In genomic region chr1:45925728-45926287, GRCh38 we compare ENCODE assay signal across 16 cellular contexts.
A peak's percentile ranks its signal among the peaks of the same experiment; 100 is the strongest.
DNase-seq lines count a peak whose midpoint lies in the region; ATAC-seq lines count a peak whose summit lies in the region.
"Had no signal": no experiment of that assay in that cellular context is flagged by ENCODE, and none has a peak within 500 bp of the region (broad histone marks: within the 10 kb centered on the region; RNA-seq: fewer than 3 reads in every experiment).

No MANE protein-coding gene starts in this region.

- DNase-seq in GF-D8 (lab: John Stamatoyannopoulos, UW) = peak; percentile 13
- DNase-seq in RPMI8226 = peak; percentile 23
- no peak for DNase-seq in T-helper 9 cell
- DNase-seq in NCI-H187 (lab: John Stamatoyannopoulos, UW) = no peak
- DNase-seq: activated effector memory CD4-positive, alpha-beta T cell treated with Interleukin-2 at 50 U/mL for 16 hours; amniotic stem cell; COR-L47; GM23248; lower lobe of right lung; naive B cell; NK-92 treated with Interleukin-12 subunit alpha and Interleukin-12 subunit beta, amount 100 ng/mL, for 24 hours had no signal

- peak overlapping the region; percentile 32 for H3K27ac ChIP-seq in iPS-18a (ENCODE audit: low read length)
- H3K27ac ChIP-seq: GM23248, lower lobe of right lung, prostate gland had no signal

- H3K4me3 ChIP-seq in iPS-18a (ENCODE audit: low read length) = peak overlapping the region; percentile 46
- H3K4me3 ChIP-seq: GM23248, lower lobe of right lung, prostate gland had no signal

- no peaks in the 10 kb centered on the region for H3K36me3 ChIP-seq in iPS-18a (ENCODE audit: control insufficient read depth, low read depth, low read length)
- H3K36me3 ChIP-seq: lower lobe of right lung, prostate gland had no signal

- no peak overlapping the region for H3K9ac ChIP-seq in iPS-18a (ENCODE audit: low read length)
- H3K9ac ChIP-seq: GM23248 had no signal

- peaks cover 57% of the 10 kb centered on the region for H3K4me1 ChIP-seq in iPS-18a (ENCODE audit: control insufficient read depth, low read depth, low read length)
- H3K4me1 ChIP-seq: lower lobe of right lung, prostate gland had no signal

- H3K9me3 ChIP-seq in iPS-18a (ENCODE audit: control insufficient read depth, low read depth, low read length) = no peaks in the 10 kb centered on the region
- H3K9me3 ChIP-seq: lower lobe of right lung, prostate gland had no signal

- ATAC-seq in GM19397 (IDR thresholded peaks at IDR 0.05; ENCODE audit: unreplicated experiment) (peak; percentile 61), HG02852 (IDR thresholded peaks at IDR 0.05; ENCODE audit: unreplicated experiment) (no peak)
- no peak for ATAC-seq in activated CD4-positive, CD25-positive, alpha-beta regulatory T cell treated with anti-CD3 and anti-CD28 coated beads, Interleukin-2, amount 50 U/mL, for 24 hours
- ATAC-seq: lower lobe of right lung had no signal

- H3K27me3 ChIP-seq in iPS-18a (ENCODE audit: control insufficient read depth, insufficient read depth, low read length) = no peaks in the 10 kb centered on the region

Comparison
In these comparisons a context has a peak if more than half of its experiments do, and no peak if none do; other contexts are left out.
1. DNase-seq: peak in GF-D8 (single experiment) and RPMI8226 (single experiment); none in T-helper 9 cell (single experiment) and NCI-H187 (0 of 2).